16 cellular contexts compared by ENCODE assay signal in the genomic region with DNA sequence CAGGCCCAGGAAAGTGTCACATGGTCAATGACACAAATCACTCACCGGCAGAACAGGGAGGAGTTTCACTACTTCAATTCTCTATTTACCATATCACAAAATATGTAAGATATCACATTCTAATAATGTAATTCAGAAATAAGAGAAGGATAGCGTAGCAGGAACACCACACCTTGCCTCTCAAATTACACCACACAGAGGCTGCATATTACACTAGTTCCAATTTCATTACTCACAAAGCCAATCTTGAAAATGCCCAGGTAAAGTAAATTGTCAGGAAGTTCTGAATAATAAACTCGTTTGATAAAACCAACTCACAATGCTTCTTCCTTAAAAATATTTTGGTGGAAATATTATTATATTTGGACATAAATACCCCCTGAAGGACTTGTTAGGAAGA.
DNase-seq lines count a peak whose midpoint lies in the region; ATAC-seq and TF ChIP-seq lines count a peak whose summit lies in the region.
"Had no signal": no experiment of that assay in that cellular context is flagged by ENCODE, and none has a peak within 500 bp of the region (broad histone marks: within the 10 kb centered on the region; RNA-seq: fewer than 3 reads in every experiment).

No MANE protein-coding gene starts in this region.

- no peak overlapping the region for H3K4me3 ChIP-seq in Caco-2 (ENCODE audit: low read depth, low read length)
- H3K4me3 ChIP-seq in epithelial cell of esophagus (ENCODE audit: low read length) = no peak overlapping the region
- H3K4me3 ChIP-seq in naive thymus-derived CD4-positive, alpha-beta T cell (ENCODE audit: low read length) = no peak overlapping the region
- no peak overlapping the region for H3K4me3 ChIP-seq in MM.1S (ENCODE audit: low read length)

- peaks cover 9% of the 10 kb centered on the region for H3K9me3 Mint-ChIP-seq in Caco-2 (ENCODE audit: unreplicated experiment)
- H3K9me3 Mint-ChIP-seq in activated CD4-positive, alpha-beta memory T cell treated with anti-CD3 and anti-CD28 coated beads, Interleukin-2, amount 10 ng/mL, durations not matched to agents 7 days and 5 days = peaks cover 2% of the 10 kb centered on the region
- H3K9me3 Mint-ChIP-seq in naive thymus-derived CD4-positive, alpha-beta T cell = peaks cover 0 to 16% (median 0%) of the 10 kb centered on the region in 11 donors
- H3K9me3 Mint-ChIP-seq: CD4-positive, alpha-beta T cell had no signal

- POLR2A ChIA-PET in Caco-2 (lab: Charles Lee) = no interaction called here
- POLR2A ChIA-PET in activated CD4-positive, alpha-beta memory T cell treated with anti-CD3 and anti-CD28 coated beads, Interleukin-2, amount 10 ng/mL, durations not matched to agents 7 days and 5 days (lab: Charles Lee) = no interaction called here
- POLR2A ChIA-PET in naive thymus-derived CD4-positive, alpha-beta T cell (lab: Charles Lee) = no interaction called here

- H3K9ac ChIP-seq in MM.1S (ENCODE audit: low read length) = no peak overlapping the region

- no TSS peak for BruUV-seq in Caco-2 (replicated peaks; lab: Mats Ljungman, UMichigan)

- H3K27ac ChIP-seq in naive thymus-derived CD4-positive, alpha-beta T cell (ENCODE audit: low read depth, low read length) = no peak overlapping the region
- H3K27ac ChIP-seq in MM.1S (ENCODE audit: low read length) = no peak overlapping the region
- H3K27ac ChIP-seq: C4-2B had no signal

- no peaks in the 10 kb centered on the region for H3K79me2 ChIP-seq in MM.1S (ENCODE audit: low read length)

- H3K9me3 ChIP-seq in Caco-2 = peaks cover 3% of the 10 kb centered on the region; the same call in 1 of the 2 replicates
- H3K9me3 ChIP-seq in naive thymus-derived CD4-positive, alpha-beta T cell (ENCODE audit: control insufficient read depth in 2 of 3, low read length in 3 of 3) = no peaks in the 10 kb centered on the region
- no peaks in the 10 kb centered on the region for H3K9me3 ChIP-seq in MM.1S (replicated peaks; ENCODE audit: insufficient read depth, low read length)

- intact Hi-C loops in Caco-2 (cut with micrococcal nuclease; ENCODE audit: unreplicated experiment) = no loop called here
- intact Hi-C loops in naive thymus-derived CD4-positive, alpha-beta T cell (cut with micrococcal nuclease) = no loop called here

- H3K4me1 ChIP-seq in Caco-2 = peaks cover 7% of the 10 kb centered on the region; the same call in 1 of the 2 replicates
- no peaks in the 10 kb centered on the region for H3K4me1 ChIP-seq in naive thymus-derived CD4-positive, alpha-beta T cell (ENCODE audit: control insufficient read depth in 2 of 2, insufficient read depth in 2 of 2, low read length in 2 of 2)
- H3K4me1 ChIP-seq in MM.1S (ENCODE audit: low read length) = 0 out of 2 replicates have a peak, but pooled peaks cover 3% of the 10 kb centered on the region

- H3F3A ChIP-seq in MM.1S (ENCODE audit: insufficient read depth, low read length) = no peaks in the 10 kb centered on the region

- no peak for DNase-seq in Caco-2
- DNase-seq in HPDE6-E6E7 (ENCODE audit: extremely low spot score) = peak; percentile 40
- DNase-seq in epithelial cell of esophagus (ENCODE audit: low read depth) = peak; percentile 55
- DNase-seq in renal cortical epithelial cell (ENCODE audit: low read depth) = peak; percentile 9
- DNase-seq in activated CD4-positive, alpha-beta memory T cell treated with anti-CD3 and anti-CD28 coated beads, Interleukin-2, amount 10 ng/mL, durations not matched to agents 7 days and 5 days = no peak
- no peak for DNase-seq in naive thymus-derived CD4-positive, alpha-beta T cell
- DNase-seq in MM.1S = no peak
- DNase-seq: AML-193; CD4-positive, alpha-beta T cell; DMS79 treated with DMSO at 0.1 percent for 48 hours; GF-D8; GOT3; H7; HFFc6 had no signal

- H4K20me1 ChIP-seq in MM.1S (ENCODE audit: insufficient read depth, low read length) = no peaks in the 10 kb centered on the region

- no peak overlapping the region for H2AFZ ChIP-seq in MM.1S (ENCODE audit: low read length)

- no peaks in the 10 kb centered on the region for H3K27me3 Mint-ChIP-seq in Caco-2 (ENCODE audit: insufficient read depth, unreplicated experiment)
- no peaks in the 10 kb centered on the region for H3K27me3 Mint-ChIP-seq in activated CD4-positive, alpha-beta memory T cell treated with anti-CD3 and anti-CD28 coated beads, Interleukin-2, amount 10 ng/mL, durations not matched to agents 7 days and 5 days
- H3K27me3 Mint-ChIP-seq in naive thymus-derived CD4-positive, alpha-beta T cell = peaks cover 0 to 8% (median 0%) of the 10 kb centered on the region in 5 donors
- H3K27me3 Mint-ChIP-seq: CD4-positive, alpha-beta T cell had no signal

- no peak overlapping the region for H3K4me2 ChIP-seq in MM.1S (ENCODE audit: low read depth, low read length)

- no peaks in the 10 kb centered on the region for H3K27me3 ChIP-seq in Caco-2 (replicated peaks; ENCODE audit: control insufficient read depth, insufficient read depth, low read length)
- H3K27me3 ChIP-seq in naive thymus-derived CD4-positive, alpha-beta T cell (ENCODE audit: control insufficient read depth in 2 of 2, insufficient read depth in 2 of 2, low read length in 2 of 2) = no peaks in the 10 kb centered on the region
- no peaks in the 10 kb centered on the region for H3K27me3 ChIP-seq in MM.1S (replicated peaks; ENCODE audit: insufficient read depth, low read length)

- CTCF ChIA-PET in Caco-2 (lab: Charles Lee) = no interaction called here
- CTCF ChIA-PET in activated CD4-positive, alpha-beta memory T cell treated with anti-CD3 and anti-CD28 coated beads, Interleukin-2, amount 10 ng/mL, durations not matched to agents 7 days and 5 days (lab: Charles Lee) = no interaction called here
- CTCF ChIA-PET in naive thymus-derived CD4-positive, alpha-beta T cell (lab: Charles Lee) = no interaction called here

- H3K36me3 ChIP-seq in Caco-2 (ENCODE audit: control insufficient read depth, insufficient read depth, low read length) = no peaks in the 10 kb centered on the region
- H3K36me3 ChIP-seq in naive thymus-derived CD4-positive, alpha-beta T cell (ENCODE audit: control insufficient read depth in 2 of 3, insufficient read depth in 3 of 3, low read length in 3 of 3) = no peaks in the 10 kb centered on the region
- H3K36me3 ChIP-seq in MM.1S (replicated peaks; ENCODE audit: insufficient read depth, low read length) = no peaks in the 10 kb centered on the region

- ATAC-seq in naive thymus-derived CD4-positive, alpha-beta T cell = no peak
- ATAC-seq: HCT116 had no signal

- TF ChIP-seq CTCF in Caco-2 (IDR thresholded peaks at IDR 0.05; ENCODE audit: insufficient read depth in 1 of 2, low read depth in 1 of 2, low read length in 1 of 2, severe bottlenecking in 1 of 2, unreplicated experiment in 1 of 2) (no peak), epithelial cell of esophagus (IDR thresholded peaks at IDR 0.05; ENCODE audit: insufficient read depth, low read depth, low read length, missing control alignments) (no peak), MM.1S (IDR thresholded peaks at IDR 0.05; ENCODE audit: low read length) (no peak)

- H3K9me2 ChIP-seq in MM.1S (replicated peaks; ENCODE audit: insufficient read depth, low read length) = no peaks in the 10 kb centered on the region

- H3K4me1 Mint-ChIP-seq in Caco-2 (ENCODE audit: low read depth, unreplicated experiment) = peaks cover 7% of the 10 kb centered on the region
- no peaks in the 10 kb centered on the region for H3K4me1 Mint-ChIP-seq in activated CD4-positive, alpha-beta memory T cell treated with anti-CD3 and anti-CD28 coated beads, Interleukin-2, amount 10 ng/mL, durations not matched to agents 7 days and 5 days
- no peaks in the 10 kb centered on the region for H3K4me1 Mint-ChIP-seq in naive thymus-derived CD4-positive, alpha-beta T cell

- H3K4me3 Mint-ChIP-seq in Caco-2 (ENCODE audit: unreplicated experiment) = no peak overlapping the region
- no peak overlapping the region for H3K4me3 Mint-ChIP-seq in activated CD4-positive, alpha-beta memory T cell treated with anti-CD3 and anti-CD28 coated beads, Interleukin-2, amount 10 ng/mL, durations not matched to agents 7 days and 5 days
- no peak overlapping the region for H3K4me3 Mint-ChIP-seq in naive thymus-derived CD4-positive, alpha-beta T cell
- H3K4me3 Mint-ChIP-seq: CD4-positive, alpha-beta T cell; HFFc6 had no signal

- peak overlapping the region; percentile 15 for H3K27ac Mint-ChIP-seq in Caco-2 (ENCODE audit: unreplicated experiment)
- no peak overlapping the region for H3K27ac Mint-ChIP-seq in activated CD4-positive, alpha-beta memory T cell treated with anti-CD3 and anti-CD28 coated beads, Interleukin-2, amount 10 ng/mL, durations not matched to agents 7 days and 5 days
- no peak overlapping the region for H3K27ac Mint-ChIP-seq in naive thymus-derived CD4-positive, alpha-beta T cell
- H3K27ac Mint-ChIP-seq: CD4-positive, alpha-beta T cell; HFFc6 had no signal

- H3K36me3 Mint-ChIP-seq in Caco-2 (ENCODE audit: insufficient read depth, unreplicated experiment) = peaks cover 18% of the 10 kb centered on the region
- H3K36me3 Mint-ChIP-seq in activated CD4-positive, alpha-beta memory T cell treated with anti-CD3 and anti-CD28 coated beads, Interleukin-2, amount 10 ng/mL, durations not matched to agents 7 days and 5 days (ENCODE audit: low read depth) = no peaks in the 10 kb centered on the region
- no peaks in the 10 kb centered on the region for H3K36me3 Mint-ChIP-seq in naive thymus-derived CD4-positive, alpha-beta T cell

Comparison
In these comparisons a context has a peak if more than half of its experiments do, and no peak if none do; other contexts are left out.
1. DNase-seq: peak in HPDE6-E6E7 (single experiment), epithelial cell of esophagus (single experiment) and renal cortical epithelial cell (single experiment); none in Caco-2 (0 of 2), activated CD4-positive, alpha-beta memory T cell treated with anti-CD3 and anti-CD28 coated beads, Interleukin-2, amount 10 ng/mL, durations not matched to agents 7 days and 5 days (single experiment), naive thymus-derived CD4-positive, alpha-beta T cell (0 of 9) and MM.1S (single experiment).